ENCODE assay signal across 8 cellular contexts in genomic region chr17:3964203-3965122, GRCh38. TPM values are rescaled to one million over a fixed set of nuclear protein-coding genes. Genes with fewer than 3 reads are reported as not detected.
DNase-seq lines count a peak whose midpoint lies in the region; ATAC-seq and TF ChIP-seq lines count a peak whose summit lies in the region.

ATP2A3 (minus strand) TSS chr17:3964437; CDS start chr17:3964291, 146 bp downstream.

- peaks cover 21% of the 10 kb centered on the region for H3K36me3 Mint-ChIP-seq in effector memory CD8-positive, alpha-beta T cell (ENCODE audit: insufficient read depth)
- no peaks in the 10 kb centered on the region for H3K36me3 Mint-ChIP-seq in natural killer cell

- peaks cover 57 to 100% (median 89%) of the 10 kb centered on the region in 10 experiments for H3K4me1 ChIP-seq in BLaER1 treated with 17β-estradiol and CSF1 and Interleukin-3, amounts not matched to agents 10 nM and 100 nM
- peaks cover 15 to 49% of the 10 kb centered on the region in 2 donors for H3K4me1 ChIP-seq in thoracic aorta (ENCODE audit: control insufficient read depth in 1 of 2, low read depth in 2 of 2)

- TF ChIP-seq RAD21 in Ishikawa (IDR thresholded peaks at IDR 0.05; ENCODE audit: low read depth) = no peak

- no peaks in the 10 kb centered on the region for H3K36me3 ChIP-seq in BLaER1 treated with 17β-estradiol and CSF1 and Interleukin-3, amounts not matched to agents 10 nM and 100 nM
- no peaks in the 10 kb centered on the region for H3K36me3 ChIP-seq in thoracic aorta

- peak; percentile 56 for ATAC-seq in GM19372 (IDR thresholded peaks at IDR 0.05; ENCODE audit: low read depth, unreplicated experiment)
- ATAC-seq in effector memory CD8-positive, alpha-beta T cell (replicated peaks) = peak; percentile 67
- ATAC-seq in natural killer cell = peak; percentile 82 to 84 (median 84)
- no peak for ATAC-seq in thoracic aorta (ENCODE audit: insufficient number of reproducible peaks, low FRiP score, low read depth)
- ATAC-seq in HG02840 (IDR thresholded peaks at IDR 0.05; ENCODE audit: low FRiP score, unreplicated experiment) = no peak

- H3K9me3 ChIP-seq in BLaER1 treated with 17β-estradiol and CSF1 and Interleukin-3, amounts not matched to agents 10 nM and 100 nM (replicated peaks in 1 of 11) = no peaks in the 10 kb centered on the region
- H3K9me3 ChIP-seq in thoracic aorta = no peaks in the 10 kb centered on the region

- DNase-seq in activated CD4-positive, alpha-beta T cell treated with anti-CD3 and anti-CD28 coated beads, Interleukin-2, amount 50 U/mL, for 24 hours (ENCODE audit: low read depth in 1 of 2, low spot score in 1 of 2) = peak; percentile 40
- DNase-seq in effector memory CD8-positive, alpha-beta T cell = peak; percentile 43 to 49 (median 48)
- DNase-seq in natural killer cell (peak; percentile 63), thoracic aorta (ENCODE audit: low spot score) (no peak)

- H3K9me3 Mint-ChIP-seq in effector memory CD8-positive, alpha-beta T cell = no peaks in the 10 kb centered on the region
- no peaks in the 10 kb centered on the region for H3K9me3 Mint-ChIP-seq in natural killer cell

- TF ChIP-seq EP300 in Ishikawa (IDR thresholded peaks at IDR 0.05; ENCODE audit: borderline replicate concordance) = no peak

- peak within 1 kb of the TSS; percentile 73 to 90 (median 82) for H3K9ac ChIP-seq in BLaER1 treated with 17β-estradiol and CSF1 and Interleukin-3, amounts not matched to agents 10 nM and 100 nM

- H3K27ac Mint-ChIP-seq in effector memory CD8-positive, alpha-beta T cell = peak within 1 kb of the TSS; percentile 92 to 93
- peak within 1 kb of the TSS; percentile 84 to 90 for H3K27ac Mint-ChIP-seq in natural killer cell

- intact Hi-C loops in natural killer cell (cut with micrococcal nuclease) = loop anchor here (5.0 kb wide), 1 partner anchor 72 kb away; the partner anchor contains the start of gene CAMKK1

- H3K4me3 Mint-ChIP-seq in effector memory CD8-positive, alpha-beta T cell = peak within 1 kb of the TSS; percentile 90 to 94
- peak within 1 kb of the TSS; percentile 91 for H3K4me3 Mint-ChIP-seq in natural killer cell

- peaks cover 0 to 7% (median 0%) of the 10 kb centered on the region in 11 experiments; a peak in 2 of 22 replicates for H3K27me3 ChIP-seq in BLaER1 treated with 17β-estradiol and CSF1 and Interleukin-3, amounts not matched to agents 10 nM and 100 nM
- no peaks in the 10 kb centered on the region for H3K27me3 ChIP-seq in thoracic aorta (replicated peaks; ENCODE audit: insufficient read depth)

- peaks cover 0 to 53% (median 42%) of the 10 kb centered on the region in 11 experiments; a peak in 19 of 22 replicates for H4K20me1 ChIP-seq in BLaER1 treated with 17β-estradiol and CSF1 and Interleukin-3, amounts not matched to agents 10 nM and 100 nM

- peak within 1 kb of the TSS; percentile 89 to 100 (median 96) for H3K4me2 ChIP-seq in BLaER1 treated with 17β-estradiol and CSF1 and Interleukin-3, amounts not matched to agents 10 nM and 100 nM

- TF ChIP-seq CTCF in natural killer cell (IDR thresholded peaks at IDR 0.05) = no peak
- TF ChIP-seq CTCF in thoracic aorta (IDR thresholded peaks at IDR 0.05) = no peak

- peak within 1 kb of the TSS in 10 of 11 experiments; percentile 56 to 93 (median 84); a peak in 20 of 22 replicates for H3K27ac ChIP-seq in BLaER1 treated with 17β-estradiol and CSF1 and Interleukin-3, amounts not matched to agents 10 nM and 100 nM
- peak within 1 kb of the TSS; percentile 50 to 74 for H3K27ac ChIP-seq in thoracic aorta

- H3K4me3 ChIP-seq in BLaER1 treated with 17β-estradiol and CSF1 and Interleukin-3, amounts not matched to agents 10 nM and 100 nM = peak within 1 kb of the TSS; percentile 73 to 89 (median 78)
- H3K4me3 ChIP-seq in thoracic aorta = peak within 1 kb of the TSS; percentile 84

- H3K4me1 Mint-ChIP-seq in effector memory CD8-positive, alpha-beta T cell (ENCODE audit: low read depth in 2 of 2) = peaks cover 47 to 48% of the 10 kb centered on the region in 2 donors
- H3K4me1 Mint-ChIP-seq in natural killer cell = peaks cover 37 to 52% of the 10 kb centered on the region in 2 donors

- no peaks in the 10 kb centered on the region for H3K27me3 Mint-ChIP-seq in effector memory CD8-positive, alpha-beta T cell
- no peaks in the 10 kb centered on the region for H3K27me3 Mint-ChIP-seq in natural killer cell (ENCODE audit: low read depth in 2 of 2)

TF ChIP-seq in Ishikawa, 13 proteins besides CTCF, POLR2A, EP300 and RAD21:
- TF ChIP-seq EGR1 (IDR thresholded peaks at IDR 0.05) = no peak
- TF ChIP-seq, protein P1, sequence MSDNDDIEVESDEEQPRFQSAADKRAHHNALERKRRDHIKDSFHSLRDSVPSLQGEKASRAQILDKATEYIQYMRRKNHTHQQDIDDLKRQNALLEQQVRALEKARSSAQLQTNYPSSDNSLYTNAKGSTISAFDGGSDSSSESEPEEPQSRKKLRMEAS (IDR thresholded peaks at IDR 0.05) = peak; percentile 51
- TF ChIP-seq YY1 (IDR thresholded peaks at IDR 0.05; ENCODE audit: low read depth) = no peak
- no peak for TF ChIP-seq TCF12 (IDR thresholded peaks at IDR 0.05; ENCODE audit: low read depth)
- peak; percentile 29; the same call in 1 of the 2 replicates for TF ChIP-seq TAF1 (IDR thresholded peaks at IDR 0.05; ENCODE audit: low read depth)
- no peak for TF ChIP-seq FOXM1 (IDR thresholded peaks at IDR 0.05; ENCODE audit: borderline replicate concordance, low read depth)
- TF ChIP-seq, protein P2, sequence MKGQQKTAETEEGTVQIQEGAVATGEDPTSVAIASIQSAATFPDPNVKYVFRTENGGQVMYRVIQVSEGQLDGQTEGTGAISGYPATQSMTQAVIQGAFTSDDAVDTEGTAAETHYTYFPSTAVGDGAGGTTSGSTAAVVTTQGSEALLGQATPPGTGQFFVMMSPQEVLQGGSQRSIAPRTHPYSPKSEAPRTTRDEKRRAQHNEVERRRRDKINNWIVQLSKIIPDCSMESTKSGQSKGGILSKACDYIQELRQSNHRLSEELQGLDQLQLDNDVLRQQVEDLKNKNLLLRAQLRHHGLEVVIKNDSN (IDR thresholded peaks at IDR 0.05) = no peak
- TF ChIP-seq CEBPB (IDR thresholded peaks at IDR 0.05) = no peak
- no peak for TF ChIP-seq REST (IDR thresholded peaks at IDR 0.05; ENCODE audit: low read depth)
- TF ChIP-seq NFIC (IDR thresholded peaks at IDR 0.05) = no peak
- TF ChIP-seq TEAD4 (IDR thresholded peaks at IDR 0.05) = no peak
- TF ChIP-seq ZBTB7A (IDR thresholded peaks at IDR 0.05; ENCODE audit: low read depth) = peak; percentile 87
- no peak for TF ChIP-seq CREB1 (IDR thresholded peaks at IDR 0.05; ENCODE audit: low read depth)
TF ChIP-seq in Ishikawa: peak in this region for 3.

RNA-seq across cellular contexts. Expression of gene ATP2A3, which starts in this region (rescaled TPM):
- 100 to 1,000 TPM; 326 to 397 (median 377) TPM for total RNA-seq in natural killer cell
- total RNA-seq in thoracic aorta = 10 to 100 TPM; 37.2 to 50.4 TPM

Comparison
In these comparisons a context has a peak if more than half of its experiments do, and no peak if none do; other contexts are left out.
1. RNA of gene ATP2A3 (total RNA-seq): 326 to 397 TPM in natural killer cell; 37.2 to 50.4 TPM in thoracic aorta; every median in the first group is over 4 times any median in the second.
2. ATAC-seq: peak in GM19372 (single experiment), effector memory CD8-positive, alpha-beta T cell (single experiment) and natural killer cell (3 of 3); none in thoracic aorta (single experiment) and HG02840 (single experiment).